8 cellular contexts compared by ENCODE assay signal in the genomic region with DNA sequence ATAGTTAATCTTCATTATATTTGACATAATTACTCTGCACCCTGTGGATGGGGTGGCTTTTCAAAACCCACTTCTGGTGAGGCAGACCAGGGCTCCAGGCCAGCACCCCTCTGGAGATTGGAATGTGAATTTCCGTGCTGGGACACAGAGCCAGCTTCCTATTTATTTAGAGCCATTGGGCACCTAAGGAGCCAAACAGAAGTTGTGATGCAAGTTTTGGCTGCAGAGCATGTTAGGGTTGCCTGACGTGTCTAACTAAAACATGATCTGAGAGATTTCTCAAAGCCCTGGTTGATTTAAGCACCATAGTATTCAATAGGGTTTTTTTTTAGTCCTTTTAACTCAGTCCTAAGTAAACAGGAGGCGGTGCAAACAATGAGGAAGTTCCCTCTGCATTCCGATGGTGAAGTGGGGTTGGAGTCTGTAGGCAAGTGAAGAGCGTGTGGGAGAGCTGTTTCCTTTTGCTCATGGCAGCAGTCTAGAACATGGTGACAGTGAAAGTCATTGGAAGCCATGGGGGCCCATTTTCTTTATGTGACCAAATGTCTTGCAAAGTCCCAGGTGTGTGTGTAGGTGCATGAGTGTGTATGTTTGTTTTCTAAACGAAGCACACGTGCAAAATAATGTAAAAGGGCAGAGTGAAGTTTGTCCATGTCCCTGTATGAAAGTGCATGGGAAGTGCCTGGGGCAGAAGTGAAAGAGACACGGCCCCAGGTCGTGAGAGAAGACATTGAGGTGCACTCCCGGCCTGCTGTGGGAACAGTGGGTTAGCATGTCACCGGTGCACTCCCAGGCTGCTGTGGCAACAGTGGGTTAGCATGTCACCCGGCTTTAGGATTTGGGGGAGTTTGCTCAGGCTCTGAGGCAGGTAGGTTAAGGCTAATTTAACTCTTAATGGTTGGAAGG.
DNase-seq lines count a peak whose midpoint lies in the region; ATAC-seq, FAIRE-seq and TF ChIP-seq lines count a peak whose summit lies in the region.

No MANE protein-coding gene starts in this region.

- peak overlapping the region; percentile 26 for H3K4me3 ChIP-seq in coronary artery
- H3K4me3 ChIP-seq in upper lobe of right lung = peak overlapping the region; percentile 19
- H3K4me3 ChIP-seq in BE2C (ENCODE audit: low read depth, low read length) = no peak overlapping the region

- DNase-seq in GM12891 (ENCODE audit: insufficient read length, low spot score) (no peak), coronary artery (ENCODE audit: low spot score) (no peak), medulla oblongata (ENCODE audit: extremely low spot score) (peak; percentile 64), upper lobe of right lung (peak; percentile 78), SHP77 treated with DMSO at 0.1 percent for 48 hours (lab: John Stamatoyannopoulos, UW) (no peak), BE2C (no peak)

- H3K9me3 ChIP-seq in upper lobe of right lung (no peaks in the 10 kb centered on the region), BE2C (no peaks in the 10 kb centered on the region)

- TF ChIP-seq CTCF in coronary artery (IDR thresholded peaks at IDR 0.05) (no peak), upper lobe of right lung (IDR thresholded peaks at IDR 0.05) (no peak), BE2C (IDR thresholded peaks at IDR 0.05; ENCODE audit: low read depth, low read length) (no peak)

- FAIRE-seq in GM12891 (lab: Jason Lieb, UNC) = peak; percentile 95

- H3K4me1 ChIP-seq in upper lobe of right lung (peaks cover 49% of the 10 kb centered on the region), BE2C (no peaks in the 10 kb centered on the region)

- H3K36me3 ChIP-seq in upper lobe of right lung = no peaks in the 10 kb centered on the region
- no peaks in the 10 kb centered on the region for H3K36me3 ChIP-seq in BE2C

- H3K27ac ChIP-seq in coronary artery (peak overlapping the region in 1 of 2 donors; percentile 31), upper lobe of right lung (peak overlapping the region; percentile 80)

- ATAC-seq in HG02885 (IDR thresholded peaks at IDR 0.05; ENCODE audit: poor library complexity, unreplicated experiment) (peak; percentile 65), SK-N-SH treated with all-trans-retinoic acid at 6 μM for 48 hours (peak; percentile 30; the same call in 2 of the 3 replicates), upper lobe of right lung (peak; percentile 94)

- intact Hi-C loops in upper lobe of right lung (cut with DNase I) = no loop called here

- peak; percentile 54; the same call in 1 of the 2 replicates for TF ChIP-seq POLR2A in GM12891 (IDR thresholded peaks at IDR 0.05; ENCODE audit: low read depth, low read length)

- H3K27me3 ChIP-seq in upper lobe of right lung (no peaks in the 10 kb centered on the region), BE2C (peaks cover 21% of the 10 kb centered on the region)

TF ChIP-seq in GM12891, 5 proteins besides CTCF, POLR2A, EP300 and RAD21:
- TF ChIP-seq TAF1 (IDR thresholded peaks at IDR 0.05; ENCODE audit: low read depth, low read length) (no peak), PAX5 (IDR thresholded peaks at IDR 0.05; ENCODE audit: insufficient read depth, low read length, severe bottlenecking) (no peak), SPI1 (IDR thresholded peaks at IDR 0.05; ENCODE audit: low read depth, low read length) (peak; percentile 88), POU2F2 (IDR thresholded peaks at IDR 0.05; ENCODE audit: low read depth, low read length) (no peak), POLR2AphosphoS5 (IDR thresholded peaks at IDR 0.05; ENCODE audit: low read depth, low read length) (peak; percentile 34; the same call in 1 of the 2 replicates)

TF ChIP-seq in SK-N-SH treated with all-trans-retinoic acid at 6 μM for 48 hours, 23 proteins besides CTCF, POLR2A, EP300 and RAD21:
- TF ChIP-seq ARNTL (CRISPR knock-in tag; IDR thresholded peaks at IDR 0.05; ENCODE audit: borderline replicate concordance, low read depth) (no peak), SNAI2 (CRISPR knock-in tag; IDR thresholded peaks at IDR 0.05) (no peak), CSDC2 (CRISPR knock-in tag; IDR thresholded peaks at IDR 0.05) (no peak), ISL1 (CRISPR knock-in tag; IDR thresholded peaks at IDR 0.05) (no peak)
- TF ChIP-seq, protein P1, sequence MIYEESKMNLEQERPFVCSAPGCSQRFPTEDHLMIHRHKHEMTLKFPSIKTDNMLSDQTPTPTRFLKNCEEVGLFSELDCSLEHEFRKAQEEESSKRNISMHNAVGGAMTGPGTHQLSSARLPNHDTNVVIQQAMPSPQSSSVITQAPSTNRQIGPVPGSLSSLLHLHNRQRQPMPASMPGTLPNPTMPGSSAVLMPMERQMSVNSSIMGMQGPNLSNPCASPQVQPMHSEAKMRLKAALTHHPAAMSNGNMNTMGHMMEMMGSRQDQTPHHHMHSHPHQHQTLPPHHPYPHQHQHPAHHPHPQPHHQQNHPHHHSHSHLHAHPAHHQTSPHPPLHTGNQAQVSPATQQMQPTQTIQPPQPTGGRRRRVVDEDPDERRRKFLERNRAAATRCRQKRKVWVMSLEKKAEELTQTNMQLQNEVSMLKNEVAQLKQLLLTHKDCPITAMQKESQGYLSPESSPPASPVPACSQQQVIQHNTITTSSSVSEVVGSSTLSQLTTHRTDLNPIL (CRISPR knock-in tag; IDR thresholded peaks at IDR 0.05; ENCODE audit: low read depth) = no peak
- TF ChIP-seq, protein P2, sequence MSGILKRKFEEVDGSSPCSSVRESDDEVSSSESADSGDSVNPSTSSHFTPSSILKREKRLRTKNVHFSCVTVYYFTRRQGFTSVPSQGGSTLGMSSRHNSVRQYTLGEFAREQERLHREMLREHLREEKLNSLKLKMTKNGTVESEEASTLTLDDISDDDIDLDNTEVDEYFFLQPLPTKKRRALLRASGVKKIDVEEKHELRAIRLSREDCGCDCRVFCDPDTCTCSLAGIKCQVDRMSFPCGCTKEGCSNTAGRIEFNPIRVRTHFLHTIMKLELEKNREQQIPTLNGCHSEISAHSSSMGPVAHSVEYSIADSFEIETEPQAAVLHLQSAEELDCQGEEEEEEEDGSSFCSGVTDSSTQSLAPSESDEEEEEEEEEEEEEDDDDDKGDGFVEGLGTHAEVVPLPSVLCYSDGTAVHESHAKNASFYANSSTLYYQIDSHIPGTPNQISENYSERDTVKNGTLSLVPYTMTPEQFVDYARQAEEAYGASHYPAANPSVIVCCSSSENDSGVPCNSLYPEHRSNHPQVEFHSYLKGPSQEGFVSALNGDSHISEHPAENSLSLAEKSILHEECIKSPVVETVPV (CRISPR knock-in tag; IDR thresholded peaks at IDR 0.05) = no peak

Comparison
In these comparisons a context has a peak if more than half of its experiments do, and no peak if none do; other contexts are left out.
1. DNase-seq: peak in medulla oblongata (single experiment) and upper lobe of right lung (single experiment); none in GM12891 (single experiment), coronary artery (single experiment), SHP77 treated with DMSO at 0.1 percent for 48 hours (single experiment) and BE2C (single experiment).
2. ATAC-seq: peak in every context shown above with its lines; median percentile 94 in upper lobe of right lung; 65 in HG02885; 30 in SK-N-SH treated with all-trans-retinoic acid at 6 μM for 48 hours.